19 cellular contexts compared by ENCODE assay signal in genomic region chr14:93926873-93927571, GRCh38. TPM values are rescaled to one million over a fixed set of nuclear protein-coding genes. Genes with fewer than 3 reads are reported as not detected.
A peak's percentile ranks its signal among the peaks of the same experiment; 100 is the strongest.
DNase-seq lines count a peak whose midpoint lies in the region; ATAC-seq and TF ChIP-seq lines count a peak whose summit lies in the region.
"Had no signal": no experiment of that assay in that cellular context is flagged by ENCODE, and none has a peak within 500 bp of the region (broad histone marks: within the 10 kb centered on the region; RNA-seq: fewer than 3 reads in every experiment).

TSS of gene FAM181A (plus strand) at chr14:93927344. CDS start at chr14:93928286, 942 bp downstream.

- H3K14ac ChIP-seq in neuronal stem cell (ENCODE audit: low read length) = peak within 1 kb of the TSS; percentile 92

- no peak within 1 kb of the TSS for H3K23ac ChIP-seq in neuronal stem cell (ENCODE audit: low read depth, low read length, poor library complexity)

- H3K27ac Mint-ChIP-seq in CD4-positive, alpha-beta T cell = no peak within 1 kb of the TSS
- H3K27ac Mint-ChIP-seq: activated naive CD8-positive, alpha-beta T cell treated with anti-CD3 and anti-CD28 coated beads, Interleukin-2, amount 50 U/mL, for 24 hours; activated T-helper 17 cell treated with anti-CD3 and anti-CD28 coated beads, Interleukin-2, amount 50 U/mL, for 72 hours; T-helper 1 cell treated with Interleukin-12 subunit alpha and Interleukin-12 subunit beta and Interleukin-4 antibody, amounts not matched to agents 30 μg/mL and 1 μg/mL, for 36 hours had no signal

- POLR2A ChIA-PET in CD4-positive, alpha-beta T cell (lab: Charles Lee) = no interaction called here

- no peak within 1 kb of the TSS for H4K8ac ChIP-seq in neuronal stem cell (ENCODE audit: low read depth, low read length)

- peak within 1 kb of the TSS; percentile 95 for H2AK5ac ChIP-seq in neuronal stem cell (ENCODE audit: low read depth, low read length)

- ATAC-seq in CD4-positive, alpha-beta T cell (ENCODE audit: poor library complexity) = no peak
- no peak for ATAC-seq in HG02588 (IDR thresholded peaks at IDR 0.05; ENCODE audit: unreplicated experiment)
- ATAC-seq: activated naive CD8-positive, alpha-beta T cell treated with anti-CD3 and anti-CD28 coated beads, Interleukin-2, amount 50 U/mL, for 24 hours; activated T-helper 17 cell treated with anti-CD3 and anti-CD28 coated beads, Interleukin-2, amount 50 U/mL, for 72 hours had no signal

- peak within 1 kb of the TSS; percentile 79 for H2BK15ac ChIP-seq in neuronal stem cell (ENCODE audit: low read length)

- peak within 1 kb of the TSS; percentile 90 for H3K18ac ChIP-seq in neuronal stem cell (ENCODE audit: low read length)

- H3K36me3 Mint-ChIP-seq in CD4-positive, alpha-beta T cell (ENCODE audit: low read depth) = no peaks in the 10 kb centered on the region

- H2BK5ac ChIP-seq in neuronal stem cell (ENCODE audit: low read length) = peak within 1 kb of the TSS; percentile 85

- H3K36me3 ChIP-seq in neuronal stem cell (replicated peaks in 1 of 2; ENCODE audit: control insufficient read depth in 2 of 2, insufficient read depth in 2 of 2, low read length in 2 of 2) = peaks cover 0 to 34% of the 10 kb centered on the region in 2 donors

- no peaks in the 10 kb centered on the region for H3K27me3 ChIP-seq in neuronal stem cell (ENCODE audit: control insufficient read depth in 3 of 3, insufficient read depth in 3 of 3, low read depth in 1 of 3, low read length in 3 of 3)
- H3K27me3 ChIP-seq in CD4-positive, alpha-beta T cell (ENCODE audit: control insufficient read depth, insufficient read depth, low read length) = no peaks in the 10 kb centered on the region

- no peaks in the 10 kb centered on the region for H3K9me3 Mint-ChIP-seq in CD4-positive, alpha-beta T cell
- H3K9me3 Mint-ChIP-seq: activated naive CD8-positive, alpha-beta T cell treated with anti-CD3 and anti-CD28 coated beads, Interleukin-2, amount 50 U/mL, for 24 hours; activated T-helper 17 cell treated with anti-CD3 and anti-CD28 coated beads, Interleukin-2, amount 50 U/mL, for 72 hours; CD8-positive, alpha-beta memory T cell; T-helper 1 cell treated with Interleukin-12 subunit alpha and Interleukin-12 subunit beta and Interleukin-4 antibody, amounts not matched to agents 30 μg/mL and 1 μg/mL, for 36 hours had no signal

- H3K4me1 ChIP-seq in neuronal stem cell (ENCODE audit: control insufficient read depth in 2 of 2, insufficient read depth in 1 of 2, low read depth in 1 of 2, low read length in 2 of 2) = peaks cover 29 to 30% of the 10 kb centered on the region in 2 donors

- no peaks in the 10 kb centered on the region for H3K4me1 Mint-ChIP-seq in CD4-positive, alpha-beta T cell (ENCODE audit: low read depth)
- H3K4me1 Mint-ChIP-seq: activated naive CD8-positive, alpha-beta T cell treated with anti-CD3 and anti-CD28 coated beads, Interleukin-2, amount 50 U/mL, for 24 hours; activated T-helper 17 cell treated with anti-CD3 and anti-CD28 coated beads, Interleukin-2, amount 50 U/mL, for 72 hours; CD8-positive, alpha-beta memory T cell had no signal

- H2AFZ ChIP-seq in neuronal stem cell (ENCODE audit: low read length) = peak within 1 kb of the TSS; percentile 80

- H3K9me3 ChIP-seq in neuronal stem cell (replicated peaks in 1 of 2; ENCODE audit: control insufficient read depth in 2 of 2, insufficient read depth in 1 of 2, low read depth in 1 of 2, low read length in 2 of 2) = peaks cover 0 to 8% of the 10 kb centered on the region in 2 donors
- no peaks in the 10 kb centered on the region for H3K9me3 ChIP-seq in CD4-positive, alpha-beta T cell (ENCODE audit: control insufficient read depth, low read length)

- peak within 1 kb of the TSS; percentile 93 for H2BK12ac ChIP-seq in neuronal stem cell (ENCODE audit: low read length)

- H3K4me3 Mint-ChIP-seq in CD4-positive, alpha-beta T cell = no peak within 1 kb of the TSS
- H3K4me3 Mint-ChIP-seq: activated naive CD8-positive, alpha-beta T cell treated with anti-CD3 and anti-CD28 coated beads, Interleukin-2, amount 50 U/mL, for 24 hours; activated T-helper 17 cell treated with anti-CD3 and anti-CD28 coated beads, Interleukin-2, amount 50 U/mL, for 72 hours; CD8-positive, alpha-beta memory T cell; T-helper 1 cell treated with Interleukin-12 subunit alpha and Interleukin-12 subunit beta and Interleukin-4 antibody, amounts not matched to agents 30 μg/mL and 1 μg/mL, for 36 hours had no signal

- CTCF ChIA-PET in CD4-positive, alpha-beta T cell (lab: Charles Lee) = no interaction called here

- intact Hi-C loops in CD4-positive, alpha-beta T cell (cut with DNase I, micrococcal nuclease) = no loop called here

- H3K9ac ChIP-seq in neuronal stem cell (ENCODE audit: low read depth, low read length, poor library complexity) = peak within 1 kb of the TSS; percentile 38

- DNase-seq in DMS79 (lab: John Stamatoyannopoulos, UW) (peak; percentile 91), amygdala (lab: John Stamatoyannopoulos, UW) (peak in 37 of 56 donors; percentile 18 to 76 (median 49)), hippocampal formation (lab: John Stamatoyannopoulos, UW) (peak; percentile 22 to 47), neuronal stem cell (ENCODE audit: low spot score) (peak; percentile 44), dermis blood vessel endothelial cell (no peak), NCI-H1048 (lab: John Stamatoyannopoulos, UW) (no peak)
- DNase-seq in CD4-positive, alpha-beta T cell = no peak
- DNase-seq: ACHN; activated CD8-positive, alpha-beta memory T cell treated with anti-CD3 and anti-CD28 coated beads for 24 hours; activated naive CD8-positive, alpha-beta T cell treated with anti-CD3 and anti-CD28 coated beads, Interleukin-2, amount 50 U/mL, for 24 hours; CD8-positive, alpha-beta memory T cell; EL; KBM-7 had no signal

- no peaks in the 10 kb centered on the region for H3K27me3 Mint-ChIP-seq in CD4-positive, alpha-beta T cell
- H3K27me3 Mint-ChIP-seq: activated naive CD8-positive, alpha-beta T cell treated with anti-CD3 and anti-CD28 coated beads, Interleukin-2, amount 50 U/mL, for 24 hours; CD8-positive, alpha-beta memory T cell had no signal

- TF ChIP-seq CTCF in CD4-positive, alpha-beta T cell (IDR thresholded peaks at IDR 0.05) = no peak

- H3K4me2 ChIP-seq in neuronal stem cell (ENCODE audit: insufficient read depth, low read length, poor library complexity, severe bottlenecking) = no peak within 1 kb of the TSS

- peak within 1 kb of the TSS; percentile 8 for H3K4ac ChIP-seq in neuronal stem cell (ENCODE audit: low read length)

- H3K79me1 ChIP-seq in neuronal stem cell (ENCODE audit: low read depth, low read length) = no peaks in the 10 kb centered on the region

- peak within 1 kb of the TSS; percentile 90 for H2BK120ac ChIP-seq in neuronal stem cell (ENCODE audit: low read depth, low read length)

- WGBS in neuronal stem cell (ENCODE audit: extremely low coverage in 2 of 2, insufficient read length in 2 of 2, insufficient replicate concordance in 1 of 2), 2 donors = no CpG with 5 or more reads among the region's 31 CpGs

- H3K4me3 ChIP-seq in neuronal stem cell (ENCODE audit: low read length in 2 of 2) = peak within 1 kb of the TSS in 1 of 2 donors; percentile 77

- H4K91ac ChIP-seq in neuronal stem cell (ENCODE audit: low read depth, low read length, poor library complexity) = peak within 1 kb of the TSS; percentile 94

- peak within 1 kb of the TSS; percentile 78 for H3K27ac ChIP-seq in neuronal stem cell (replicated peaks; ENCODE audit: low read length)
- no peak within 1 kb of the TSS for H3K27ac ChIP-seq in CD4-positive, alpha-beta T cell (ENCODE audit: low read depth, low read length)
- H3K27ac ChIP-seq: epithelial cell of prostate had no signal

RNA-seq across cellular contexts. Expression of gene FAM181A, which starts in this region (rescaled TPM):
- 2.3 TPM for polyA plus RNA-seq in neuronal stem cell (2013, experiment 1 of 2)
- polyA plus RNA-seq in neuronal stem cell (2013, experiment 2 of 2) = 2.4 TPM
- not detected for total RNA-seq in CD4-positive, alpha-beta T cell
- total RNA-seq in dermis blood vessel endothelial cell = not detected in 2 replicates
- total RNA-seq: activated T-helper 17 cell treated with anti-CD3 and anti-CD28 coated beads, Interleukin-2, amount 50 U/mL, for 72 hours; CD8-positive, alpha-beta memory T cell; glomerular endothelial cell; posterior vena cava had no signal
- polyA plus RNA-seq: CD8-positive, alpha-beta memory T cell had no signal

Comparison
In these comparisons a context has a peak if more than half of its experiments do, and no peak if none do; other contexts are left out.
1. DNase-seq: peak in DMS79 (single experiment), amygdala (37 of 56), hippocampal formation (2 of 2) and neuronal stem cell (single experiment); none in CD4-positive, alpha-beta T cell (0 of 10), dermis blood vessel endothelial cell (single experiment) and NCI-H1048 (single experiment).